24 cellular contexts compared by ENCODE assay signal in the genomic region with DNA sequence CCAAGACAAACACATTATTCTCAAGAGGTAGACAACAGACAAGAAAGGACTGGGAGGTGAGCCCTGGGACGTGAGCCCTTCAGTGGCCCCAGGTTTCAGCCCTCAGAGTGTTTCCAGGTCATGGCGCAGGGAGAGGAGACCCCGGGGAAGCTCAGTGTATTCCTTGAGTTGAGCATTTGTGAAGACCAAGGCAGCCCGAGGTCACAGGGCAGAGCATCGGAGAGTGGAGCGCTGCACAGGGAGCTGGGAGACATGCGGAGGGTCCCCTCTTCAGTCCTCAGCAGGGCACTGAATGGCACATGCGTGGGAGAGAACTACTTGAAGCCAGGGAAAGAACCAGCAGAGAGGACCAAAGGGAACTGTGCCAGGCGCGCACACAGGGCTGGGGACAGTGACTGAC. TPM values are rescaled to one million over a fixed set of nuclear protein-coding genes. Genes with fewer than 3 reads are reported as not detected.
DNase-seq lines count a peak whose midpoint lies in the region; FAIRE-seq and TF ChIP-seq lines count a peak whose summit lies in the region.
"Had no signal": no experiment of that assay in that cellular context is flagged by ENCODE, and none has a peak within 500 bp of the region (broad histone marks: within the 10 kb centered on the region; RNA-seq: fewer than 3 reads in every experiment).

No MANE protein-coding gene starts in this region.

- H3K4me3 Mint-ChIP-seq in activated naive CD4-positive, alpha-beta T cell treated with anti-CD3 and anti-CD28 coated beads for 36 hours: no peak overlapping the region
- H3K4me3 Mint-ChIP-seq in immature natural killer cell: no peak overlapping the region
- H3K4me3 Mint-ChIP-seq: CD4-positive, CD25-positive, alpha-beta regulatory T cell; CD8-positive, alpha-beta memory T cell; H9 had no signal

- no peaks in the 10 kb centered on the region for H3K79me1 ChIP-seq in neuronal stem cell (ENCODE audit: low read depth, low read length)

- H2BK12ac ChIP-seq in neuronal stem cell (ENCODE audit: low read length): no peak overlapping the region

- H3K4ac ChIP-seq in neuronal stem cell (ENCODE audit: low read length): no peak overlapping the region

- no peak for TF ChIP-seq CTCF in kidney (IDR thresholded peaks at IDR 0.05; ENCODE audit: borderline replicate concordance, extremely low read depth, insufficient read depth)
- TF ChIP-seq CTCF in spleen (IDR thresholded peaks at IDR 0.05 in 8 of 11, conservative IDR thresholded peaks at IDR 0.05 in 3 of 11): no peak

- no peak for TF ChIP-seq POLR2A in spleen (IDR thresholded peaks at IDR 0.05)

- H3K9me3 Mint-ChIP-seq in activated naive CD4-positive, alpha-beta T cell treated with anti-CD3 and anti-CD28 coated beads for 36 hours: no peaks in the 10 kb centered on the region
- H3K9me3 Mint-ChIP-seq in immature natural killer cell: no peaks in the 10 kb centered on the region

- no peak overlapping the region for H3K4me2 ChIP-seq in neuronal stem cell (ENCODE audit: insufficient read depth, low read length, poor library complexity, severe bottlenecking)

- H2BK15ac ChIP-seq in neuronal stem cell (ENCODE audit: low read length): peak overlapping the region; percentile 40

- H2AK5ac ChIP-seq in neuronal stem cell (ENCODE audit: low read depth, low read length): no peak overlapping the region

- H2BK5ac ChIP-seq in neuronal stem cell (ENCODE audit: low read length): no peak overlapping the region

- H2BK120ac ChIP-seq in neuronal stem cell (ENCODE audit: low read depth, low read length): no peak overlapping the region

- no peaks in the 10 kb centered on the region for H3K9me3 ChIP-seq in kidney (ENCODE audit: control insufficient read depth in 1 of 2, low read length in 2 of 2)
- no peaks in the 10 kb centered on the region for H3K9me3 ChIP-seq in neuronal stem cell (replicated peaks in 1 of 2; ENCODE audit: control insufficient read depth in 2 of 2, insufficient read depth in 1 of 2, low read depth in 1 of 2, low read length in 2 of 2)
- no peaks in the 10 kb centered on the region for H3K9me3 ChIP-seq in spleen
- H3K9me3 ChIP-seq: BE2C had no signal

- H4K8ac ChIP-seq in neuronal stem cell (ENCODE audit: low read depth, low read length): no peak overlapping the region

- H3K4me3 ChIP-seq in kidney (ENCODE audit: low read length in 2 of 2): no peak overlapping the region
- no peak overlapping the region for H3K4me3 ChIP-seq in neuronal stem cell (ENCODE audit: low read length in 2 of 2)
- no peak overlapping the region for H3K4me3 ChIP-seq in spleen
- H3K4me3 ChIP-seq: GM12878 had no signal

- no peaks in the 10 kb centered on the region for H3K4me1 Mint-ChIP-seq in activated naive CD4-positive, alpha-beta T cell treated with anti-CD3 and anti-CD28 coated beads for 36 hours (ENCODE audit: low read depth)
- peaks cover 9 to 17% of the 10 kb centered on the region in 2 donors for H3K4me1 Mint-ChIP-seq in immature natural killer cell
- H3K4me1 Mint-ChIP-seq: H9 had no signal

- DNase-seq in activated naive CD4-positive, alpha-beta T cell treated with anti-CD3 and anti-CD28 coated beads for 36 hours: no peak
- DNase-seq in activated naive CD4-positive, alpha-beta T cell treated with anti-CD3 and anti-CD28 coated beads, Interleukin-2, amount 50 U/mL, for 16 hours: no peak
- DNase-seq in kidney: peak; percentile 37
- no peak for DNase-seq in neuronal stem cell (ENCODE audit: low spot score)
- DNase-seq in spleen: peak; percentile 34
- no peak for DNase-seq in NCI-H2029 (lab: John Stamatoyannopoulos, UW)
- no peak for DNase-seq in immature natural killer cell
- DNase-seq: ACHN; BE2C; C1 segment of cervical spinal cord; CD4-positive, CD25-positive, alpha-beta regulatory T cell; CD8-positive, alpha-beta memory T cell; COR-L47; DMS 273 treated with DMSO at 0.1 percent for 48 hours; DMS53; DND-41; EL; H9 had no signal

- H3K27me3 ChIP-seq in neuronal stem cell (ENCODE audit: control insufficient read depth in 3 of 3, insufficient read depth in 3 of 3, low read depth in 1 of 3, low read length in 3 of 3) (peaks cover 0 to 14% (median 0%) of the 10 kb centered on the region in 3 experiments), spleen (replicated peaks in 1 of 7) (no peaks in the 10 kb centered on the region)

- CTCF ChIA-PET in activated naive CD4-positive, alpha-beta T cell treated with anti-CD3 and anti-CD28 coated beads for 36 hours (lab: Charles Lee): interaction anchor here (2.7 kb wide), 1 partner anchor 15 kb away, joined by 15 read pairs; no protein-coding TSS in a partner anchor

- H3K9ac ChIP-seq in kidney (ENCODE audit: low read length in 2 of 2) (no peak overlapping the region), neuronal stem cell (ENCODE audit: low read depth, low read length, poor library complexity) (no peak overlapping the region)

- H3K14ac ChIP-seq in neuronal stem cell (ENCODE audit: low read length): no peak overlapping the region

- no peak overlapping the region for H3K18ac ChIP-seq in neuronal stem cell (ENCODE audit: low read length)

- peak overlapping the region; percentile 48 for H3K27ac Mint-ChIP-seq in activated naive CD4-positive, alpha-beta T cell treated with anti-CD3 and anti-CD28 coated beads for 36 hours
- H3K27ac Mint-ChIP-seq in immature natural killer cell: no peak overlapping the region
- H3K27ac Mint-ChIP-seq: CD4-positive, CD25-positive, alpha-beta regulatory T cell; H9 had no signal

- H2AFZ ChIP-seq in neuronal stem cell (ENCODE audit: low read length): no peak overlapping the region

- no peak overlapping the region for H3K23ac ChIP-seq in neuronal stem cell (ENCODE audit: low read depth, low read length, poor library complexity)

- FAIRE-seq in kidney (lab: Jason Lieb, UNC): no peak
- FAIRE-seq: A204.1, GM12878, GM19239, H1, HepG2 had no signal

- no peak overlapping the region for H4K91ac ChIP-seq in neuronal stem cell (ENCODE audit: low read depth, low read length, poor library complexity)

- H3K27ac ChIP-seq in kidney (ENCODE audit: low read depth in 2 of 2, low read length in 2 of 2) (no peak overlapping the region), neuronal stem cell (replicated peaks; ENCODE audit: low read length) (no peak overlapping the region), spleen (no peak overlapping the region)

- intact Hi-C loops in activated naive CD4-positive, alpha-beta T cell treated with anti-CD3 and anti-CD28 coated beads for 36 hours (cut with micrococcal nuclease): no loop called here
- intact Hi-C loops in kidney (cut with DNase I) (no loop called here), spleen (cut with DNase I; ENCODE audit: low total_unique reads) (no loop called here)

- H3K36me3 ChIP-seq in kidney (ENCODE audit: control insufficient read depth in 1 of 2, insufficient read depth in 2 of 2, low read length in 2 of 2): no peaks in the 10 kb centered on the region
- H3K36me3 ChIP-seq in neuronal stem cell (replicated peaks in 1 of 2; ENCODE audit: control insufficient read depth in 2 of 2, insufficient read depth in 2 of 2, low read length in 2 of 2): no peaks in the 10 kb centered on the region
- no peaks in the 10 kb centered on the region for H3K36me3 ChIP-seq in spleen
- H3K36me3 ChIP-seq: BE2C had no signal

- WGBS in neuronal stem cell (ENCODE audit: extremely low coverage in 2 of 2, insufficient read length in 2 of 2, insufficient replicate concordance in 1 of 2), 2 donors: no CpG with 5 or more reads among the region's 10 CpGs
- 86 to 94% (median 91%) methylated on average over 10 of the region's 10 CpGs for WGBS in spleen, 5 donors

- H3K36me3 Mint-ChIP-seq in activated naive CD4-positive, alpha-beta T cell treated with anti-CD3 and anti-CD28 coated beads for 36 hours (ENCODE audit: low read depth): no peaks in the 10 kb centered on the region
- H3K36me3 Mint-ChIP-seq in immature natural killer cell: peaks cover 0 to 4% (median 3%) of the 10 kb centered on the region in 3 donors
- H3K36me3 Mint-ChIP-seq: CD4-positive, CD25-positive, alpha-beta regulatory T cell; CD8-positive, alpha-beta memory T cell had no signal

- H3K27me3 Mint-ChIP-seq in activated naive CD4-positive, alpha-beta T cell treated with anti-CD3 and anti-CD28 coated beads for 36 hours (ENCODE audit: low read depth): no peaks in the 10 kb centered on the region
- peaks cover 3 to 12% (median 7%) of the 10 kb centered on the region in 3 donors for H3K27me3 Mint-ChIP-seq in immature natural killer cell (ENCODE audit: low read depth in 3 of 3)

- H3K4me1 ChIP-seq in kidney (ENCODE audit: control insufficient read depth in 1 of 2, insufficient read depth in 1 of 2, low read depth in 1 of 2, low read length in 2 of 2): no peaks in the 10 kb centered on the region
- H3K4me1 ChIP-seq in neuronal stem cell (ENCODE audit: control insufficient read depth in 2 of 2, insufficient read depth in 1 of 2, low read depth in 1 of 2, low read length in 2 of 2): no peaks in the 10 kb centered on the region
- peaks cover 0 to 16% (median 5%) of the 10 kb centered on the region in 6 donors for H3K4me1 ChIP-seq in spleen
- H3K4me1 ChIP-seq: BE2C had no signal

RNA-seq across cellular contexts. Expression of a gene that starts 11.7 kb away (rescaled TPM):
- not detected for total RNA-seq in activated naive CD4-positive, alpha-beta T cell treated with anti-CD3 and anti-CD28 coated beads for 36 hours
- total RNA-seq in kidney (not detected), spleen (not detected)
- polyA plus RNA-seq in kidney (ENCODE audit: insufficient read depth, low read depth, low replicate concordance) (not detected), spleen (not detected), immature natural killer cell (not detected)
- not detected for polyA plus RNA-seq in neuronal stem cell (2013, experiment 1 of 2)
- polyA plus RNA-seq in neuronal stem cell (2013, experiment 2 of 2): not detected
- total RNA-seq: CD4-positive, CD25-positive, alpha-beta regulatory T cell; CD8-positive, alpha-beta memory T cell; G401; GM12878; H1; H9; HepG2 had no signal
- polyA plus RNA-seq: CD4-positive, CD25-positive, alpha-beta regulatory T cell; CD8-positive, alpha-beta memory T cell; GM12878; H1; HepG2 had no signal

RNA-seq across cellular contexts. Expression of a gene that starts 41.7 kb away (rescaled TPM):
- total RNA-seq in activated naive CD4-positive, alpha-beta T cell treated with anti-CD3 and anti-CD28 coated beads for 36 hours: under 1 TPM; 0.22 to 0.31 TPM
- total RNA-seq in kidney: 6.4 TPM
- 2.3 TPM for polyA plus RNA-seq in kidney (ENCODE audit: insufficient read depth, low read depth, low replicate concordance)
- 0.40 TPM for polyA plus RNA-seq in neuronal stem cell (2013, experiment 1 of 2)
- polyA plus RNA-seq in neuronal stem cell (2013, experiment 2 of 2): 0.39 TPM
- total RNA-seq in spleen: 10 to 100 TPM in 2 of 7 donors, 1 to 10 TPM in 5; 6.7 to 41.6 (median 8.2) TPM
- 1 to 10 TPM in 2 of 3 donors, under 1 TPM in 1; 0.80 to 6.9 (median 2.4) TPM for polyA plus RNA-seq in spleen
- polyA plus RNA-seq in immature natural killer cell: under 1 TPM; 0.09 to 0.93 (median 0.39) TPM
- total RNA-seq: G401, GM12878 had no signal
- polyA plus RNA-seq: CD4-positive, CD25-positive, alpha-beta regulatory T cell had no signal

RNA-seq across cellular contexts. Expression of a gene that starts 55.0 kb away (rescaled TPM):
- 10 to 100 TPM; 30.1 to 34.5 TPM for total RNA-seq in activated naive CD4-positive, alpha-beta T cell treated with anti-CD3 and anti-CD28 coated beads for 36 hours
- total RNA-seq in kidney: 2,183 TPM
- 2,764 TPM for polyA plus RNA-seq in kidney (ENCODE audit: insufficient read depth, low read depth, low replicate concordance)
- 48.8 TPM for polyA plus RNA-seq in neuronal stem cell (2013, experiment 1 of 2)
- 46.1 TPM for polyA plus RNA-seq in neuronal stem cell (2013, experiment 2 of 2)
- 1,000 to 10,000 TPM in 2 of 7 donors, 100 to 1,000 TPM in 5; 653 to 1,234 (median 749) TPM for total RNA-seq in spleen
- polyA plus RNA-seq in spleen: 1,000 to 10,000 TPM in 1 of 3 donors, 100 to 1,000 TPM in 2; 289 to 1,120 (median 418) TPM
- 100 to 1,000 TPM; 471 to 795 (median 488) TPM for polyA plus RNA-seq in immature natural killer cell

Comparison
In these comparisons a context has a peak if more than half of its experiments do, and no peak if none do; other contexts are left out.
1. DNase-seq: peak in kidney (single experiment) and spleen (single experiment); none in activated naive CD4-positive, alpha-beta T cell treated with anti-CD3 and anti-CD28 coated beads for 36 hours (single experiment), activated naive CD4-positive, alpha-beta T cell treated with anti-CD3 and anti-CD28 coated beads, Interleukin-2, amount 50 U/mL, for 16 hours (single experiment), neuronal stem cell (single experiment), NCI-H2029 (single experiment) and immature natural killer cell (0 of 3).
2. RNA of a gene that starts 55.0 kb away (total RNA-seq): 2,183 TPM in kidney (single experiment) and 653 to 1,234 TPM in spleen; 30.1 to 34.5 TPM in activated naive CD4-positive, alpha-beta T cell treated with anti-CD3 and anti-CD28 coated beads for 36 hours; every median in the first group is over 10 times any median in the second.